Comparison of ENCODE assay signal across 9 cellular contexts in the genomic region with DNA sequence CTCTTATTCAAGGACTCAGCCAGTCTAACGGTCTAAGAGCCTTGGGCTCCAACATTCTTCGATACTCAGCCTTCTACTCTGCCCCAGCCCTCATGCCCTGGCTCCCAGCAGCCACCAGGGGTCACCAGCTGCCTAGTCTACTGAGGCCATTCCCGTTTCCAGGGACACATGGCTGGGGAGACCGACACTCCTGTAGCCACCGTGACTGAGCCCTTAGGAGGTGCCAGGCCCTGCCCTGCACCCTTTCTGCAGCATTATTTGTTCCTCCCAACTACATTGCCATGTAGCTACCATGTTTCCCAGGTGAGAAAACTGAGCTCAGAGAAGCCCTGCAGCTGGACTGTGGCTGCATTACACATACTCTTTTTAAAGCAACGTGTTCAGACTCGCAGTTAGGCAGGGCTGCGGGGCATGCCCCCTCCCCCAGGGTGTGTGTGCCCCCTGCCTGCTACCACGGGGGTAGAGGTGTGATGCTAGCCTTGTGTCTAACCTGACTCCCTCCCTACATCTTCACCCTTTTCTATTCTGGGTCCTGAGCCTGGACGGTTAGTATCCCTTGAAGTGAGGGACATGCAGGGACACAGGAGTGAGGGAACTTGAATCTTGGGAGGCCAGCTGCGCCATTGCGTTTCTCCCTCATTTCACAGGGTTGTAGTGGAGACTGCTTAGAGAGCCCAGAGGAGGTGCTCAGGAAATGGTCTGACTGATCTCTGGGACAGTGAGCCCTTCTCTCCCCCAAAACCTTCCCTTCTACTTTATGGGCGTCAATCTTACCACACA. TPM values are rescaled to one million over a fixed set of nuclear protein-coding genes. Genes with fewer than 3 reads are reported as not detected.
DNase-seq lines count a peak whose midpoint lies in the region; ATAC-seq, FAIRE-seq and TF ChIP-seq lines count a peak whose summit lies in the region.
"Had no signal": no experiment of that assay in that cellular context is flagged by ENCODE, and none has a peak within 500 bp of the region (broad histone marks: within the 10 kb centered on the region; RNA-seq: fewer than 3 reads in every experiment).

No MANE protein-coding gene starts in this region.

- in situ Hi-C loops in K562 (cut with MboI), result loop anchor here (5.0 kb wide), 1 partner anchor 346 kb away; no protein-coding TSS in a partner anchor

- TF ChIP-seq CTCF in K562 (IDR thresholded peaks at IDR 0.05 in 2 of 3, conservative IDR thresholded peaks at IDR 0.05 in 1 of 3; ENCODE audit: insufficient read depth in 2 of 3, low read depth in 1 of 3, low read length in 3 of 3), result peak; percentile 92 to 97 (median 96)

- POLR2A ChIA-PET in K562 (lab: Yijun Ruan, JAX), result interaction anchor here (0.6 to 1.6 kb wide), 4 partner anchors 9 to 405 kb away, joined by 3 to 4 read pairs (median 3); no protein-coding TSS in a partner anchor

- H3K27ac ChIP-seq in K562 (ENCODE audit: extremely low read depth, low read depth, low read length), result no peak overlapping the region

- ATAC-seq in K562 (peak; percentile 97), GM21526 (IDR thresholded peaks at IDR 0.05; ENCODE audit: low FRiP score, unreplicated experiment) (no peak)

- CTCF ChIA-PET in K562 (lab: Yijun Ruan, JAX; ENCODE audit: low intra/inter-chr PET ratio), result interaction anchor here (1.4 to 3.5 kb wide), 4 partner anchors 346 to 458 kb away, joined by 8 to 47 read pairs (median 9); no protein-coding TSS in a partner anchor

- no peak for TF ChIP-seq POLR2A in K562 (conservative IDR thresholded peaks at IDR 0.05)

- no peaks in the 10 kb centered on the region for H3K9me1 ChIP-seq in K562 (ENCODE audit: control insufficient read depth, insufficient read depth, low read length)

- no TSS peak for BruUV-seq in K562 (replicated peaks; lab: Mats Ljungman, UMichigan)

- H3K27me3 ChIP-seq in K562 (ENCODE audit: control insufficient read depth in 2 of 2, insufficient read depth in 2 of 2, low read length in 2 of 2) (no peaks in the 10 kb centered on the region), skeletal muscle satellite cell (ENCODE audit: control insufficient read depth, insufficient read depth, low read length) (no peaks in the 10 kb centered on the region)
- H3K27me3 ChIP-seq: BLaER1 treated with 17β-estradiol and CSF1 and Interleukin-3, amounts not matched to agents 10 nM and 100 nM had no signal

- H3K4me1 ChIP-seq in K562 (replicated peaks in 1 of 2; ENCODE audit: control insufficient read depth in 2 of 2, insufficient read depth in 2 of 2, low read length in 2 of 2) (peaks cover 0 to 12% of the 10 kb centered on the region in 2 experiments; a peak in 4 of 5 replicates), skeletal muscle satellite cell (ENCODE audit: control insufficient read depth, insufficient read depth, low read length) (peaks cover 20% of the 10 kb centered on the region)

- 27% methylated on average over 13 of the region's 13 CpGs for WGBS in K562 (ENCODE audit: insufficient coverage, low coverage, missing lambda C conversion rate)

- peak overlapping the region; percentile 36; the same call in 1 of the 2 replicates for H3K4me2 ChIP-seq in K562 (ENCODE audit: insufficient read depth, low read length)
- peak overlapping the region; percentile 4 for H3K4me2 ChIP-seq in skeletal muscle satellite cell (ENCODE audit: low read length)
- H3K4me2 ChIP-seq: BLaER1 treated with 17β-estradiol and CSF1 and Interleukin-3, amounts not matched to agents 10 nM and 100 nM had no signal

- 0 out of 2 replicates have a peak, but pooled peaks cover 3% of the 10 kb centered on the region for H4K20me1 ChIP-seq in K562 (replicated peaks; ENCODE audit: control insufficient read depth, insufficient read depth, low read length)

- H3K4me3 ChIP-seq in K562 (no peak overlapping the region), skeletal muscle satellite cell (ENCODE audit: low read length) (no peak overlapping the region)
- H3K4me3 ChIP-seq: BLaER1 treated with 17β-estradiol and CSF1 and Interleukin-3, amounts not matched to agents 10 nM and 100 nM had no signal

- no peak for TF ChIP-seq EP300 in K562 (IDR thresholded peaks at IDR 0.05; ENCODE audit: low read length)

- intact Hi-C loops in K562 (cut with micrococcal nuclease), result loop anchor here (1.0 to 10.0 kb wide), 5 partner anchors 247 to 501 kb away; no protein-coding TSS in a partner anchor

- H3K79me2 ChIP-seq in K562 (ENCODE audit: control insufficient read depth, insufficient read depth, low read length), result no peaks in the 10 kb centered on the region

- H3K9me3 ChIP-seq in K562 (replicated peaks; ENCODE audit: control insufficient read depth, insufficient read depth, low read depth, low read length), result no peaks in the 10 kb centered on the region
- H3K9me3 ChIP-seq in skeletal muscle satellite cell (replicated peaks; ENCODE audit: low read length), result no peaks in the 10 kb centered on the region
- H3K9me3 ChIP-seq: BLaER1 treated with 17β-estradiol and CSF1 and Interleukin-3, amounts not matched to agents 10 nM and 100 nM had no signal

- H3K9ac ChIP-seq in K562 (ENCODE audit: insufficient read depth in 1 of 2, low read depth in 2 of 2, low read length in 2 of 2), result peak overlapping the region in 1 of 2 experiments; percentile 76; a peak in 2 of 4 replicates
- H3K9ac ChIP-seq in skeletal muscle satellite cell (ENCODE audit: low read depth, low read length), result no peak overlapping the region

- peak overlapping the region; percentile 74 for H2AFZ ChIP-seq in K562 (ENCODE audit: low read depth, low read length)

- peak; percentile 97 for FAIRE-seq in K562 (lab: Jason Lieb, UNC)

- peak; percentile 64 for DNase-seq in SIG-M5 treated with dmso at 0.1 percent for 504 hours (lab: John Stamatoyannopoulos, UW; ENCODE audit: unreplicated experiment)
- DNase-seq in SIG-M5 (lab: John Stamatoyannopoulos, UW), result no peak
- peak; percentile 23 for DNase-seq in NCI-H1436 treated with DMSO at 0.1 percent for 48 hours (lab: John Stamatoyannopoulos, UW)
- peak; percentile 76 for DNase-seq in SW480 (ENCODE audit: low spot score)
- DNase-seq in K562 (ENCODE audit: extremely low read depth in 1 of 4, low spot score in 3 of 4), result peak; percentile 77 to 85 (median 82)
- DNase-seq in hypothalamus (lab: John Stamatoyannopoulos, UW), result peak in 49 of 51 donors; percentile 31 to 92 (median 73)

- no peaks in the 10 kb centered on the region for H3K36me3 ChIP-seq in K562 (ENCODE audit: control insufficient read depth, insufficient read depth, low read length)
- peaks cover 15% of the 10 kb centered on the region for H3K36me3 ChIP-seq in skeletal muscle satellite cell (ENCODE audit: insufficient read depth, low read length)

- TF ChIP-seq RAD21 in K562 (CRISPR knock-in tag; conservative IDR thresholded peaks at IDR 0.05 in 1 of 2, IDR thresholded peaks at IDR 0.05 in 1 of 2), result peak; percentile 94 to 97

TF ChIP-seq in K562, 482 proteins besides CTCF, POLR2A, EP300 and RAD21 (continues in another document):
- TF ChIP-seq CREM (IDR thresholded peaks at IDR 0.05; ENCODE audit: low read depth) (0 out of 2 replicates have a peak, but pooled peaks have one; percentile 25), XRCC3 (IDR thresholded peaks at IDR 0.05) (no peak)

RNA-seq across cellular contexts. Expression of gene ATG16L2, which starts 17.5 kb away (rescaled TPM):
- 57.3 and 108 TPM in 2 replicates for total RNA-seq in K562 (2011; cell fraction: chromatin; rRNA removed; ENCODE audit: low replicate concordance)
- total RNA-seq in K562 (2011; cell fraction: nucleolus; rRNA removed), result 50.4 and 52.2 TPM in 2 replicates
- total RNA-seq in K562 (2011; cell fraction: nucleoplasm; rRNA removed), result 58.1 and 76.9 TPM in 2 replicates
- total RNA-seq in K562 (2014; rRNA removed) (3.4 and 4.3 TPM in 2 replicates), K562 (2014; rRNA removed; fragmentation: Illumina TruSeq; extraction: Trizol) (2.5 and 2.9 TPM in 2 replicates), K562 (2015; rRNA removed; fragmentation: Illumina TruSeq; extraction: Trizol) (4.9 and 6.7 TPM in 2 replicates), K562 (2021) (6.2 and 6.4 TPM in 2 replicates)
- polyA plus RNA-seq in K562 (2011; rRNA removed) (8.4 and 10.6 TPM in 2 replicates), K562 (2014; fragmentation: Illumina TruSeq; extraction: Trizol) (6.3 and 6.4 TPM in 2 replicates), K562 (2014; fragmentation: Nextera tagmentation; extraction: Ambion mirVana) (under 1 TPM; 0.18 to 0.59 TPM), K562 (2014; rRNA removed) (11.2 and 12.0 TPM in 2 replicates)
- polyA plus RNA-seq in K562 (2011; cell fraction: cytosol; rRNA removed), result 5.7 TPM in 2 replicates
- 100 and 142 TPM in 2 replicates for polyA plus RNA-seq in K562 (2011; cell fraction: nucleus; rRNA removed)
- 13.7 and 47.5 TPM in 2 replicates for polyA plus RNA-seq in K562 (2012)
- polyA minus RNA-seq in K562 (2011; rRNA and poly(A)+ RNA removed), result 4.1 and 4.6 TPM in 2 replicates
- polyA minus RNA-seq in K562 (2011; cell fraction: cytosol; rRNA and poly(A)+ RNA removed), result 1.1 and 2.8 TPM in 2 replicates
- 17.1 and 18.2 TPM in 2 replicates for polyA minus RNA-seq in K562 (2011; cell fraction: nucleus; rRNA and poly(A)+ RNA removed)
- total RNA-seq in skeletal muscle satellite cell (2012; rRNA removed), result 6.6 and 7.9 TPM in 2 replicates

RNA-seq across cellular contexts. Expression of gene STARD10, which starts 37.9 kb away (rescaled TPM):
- 13.4 and 36.4 TPM in 2 replicates for total RNA-seq in K562 (2011; cell fraction: chromatin; rRNA removed; ENCODE audit: low replicate concordance)
- total RNA-seq in K562 (2011; cell fraction: nucleolus; rRNA removed), result 36.2 and 45.1 TPM in 2 replicates
- 27.5 and 29.2 TPM in 2 replicates for total RNA-seq in K562 (2011; cell fraction: nucleoplasm; rRNA removed)
- 51.1 and 52.9 TPM in 2 replicates for total RNA-seq in K562 (2014; rRNA removed)
- total RNA-seq in K562 (2014; rRNA removed; fragmentation: Illumina TruSeq; extraction: Trizol), result 18.1 and 18.3 TPM in 2 replicates
- 32.3 and 35.3 TPM in 2 replicates for total RNA-seq in K562 (2015; rRNA removed; fragmentation: Illumina TruSeq; extraction: Trizol)
- 31.9 and 37.5 TPM in 2 replicates for total RNA-seq in K562 (2021)
- polyA plus RNA-seq in K562 (2011; rRNA removed), result 33.8 and 53.6 TPM in 2 replicates
- polyA plus RNA-seq in K562 (2011; cell fraction: cytosol; rRNA removed), result 55.3 and 60.0 TPM in 2 replicates
- polyA plus RNA-seq in K562 (2011; cell fraction: nucleus; rRNA removed), result 31.9 and 33.6 TPM in 2 replicates
- 40.3 and 41.6 TPM in 2 replicates for polyA plus RNA-seq in K562 (2012)
- polyA plus RNA-seq in K562 (2014; fragmentation: Illumina TruSeq; extraction: Trizol), result 43.8 and 49.3 TPM in 2 replicates
- under 1 TPM; 0.15 to 0.51 TPM for polyA plus RNA-seq in K562 (2014; fragmentation: Nextera tagmentation; extraction: Ambion mirVana)
- polyA plus RNA-seq in K562 (2014; rRNA removed), result 37.6 and 47.9 TPM in 2 replicates
- 22.8 and 32.2 TPM in 2 replicates for polyA minus RNA-seq in K562 (2011; rRNA and poly(A)+ RNA removed)
- polyA minus RNA-seq in K562 (2011; cell fraction: cytosol; rRNA and poly(A)+ RNA removed), result 25.5 and 30.8 TPM in 2 replicates
- 7.8 and 15.0 TPM in 2 replicates for polyA minus RNA-seq in K562 (2011; cell fraction: nucleus; rRNA and poly(A)+ RNA removed)
- 4.4 and 4.8 TPM in 2 replicates for total RNA-seq in skeletal muscle satellite cell (2012; rRNA removed)
